ENCODE assay signal across 8 cellular contexts in the genomic region with DNA sequence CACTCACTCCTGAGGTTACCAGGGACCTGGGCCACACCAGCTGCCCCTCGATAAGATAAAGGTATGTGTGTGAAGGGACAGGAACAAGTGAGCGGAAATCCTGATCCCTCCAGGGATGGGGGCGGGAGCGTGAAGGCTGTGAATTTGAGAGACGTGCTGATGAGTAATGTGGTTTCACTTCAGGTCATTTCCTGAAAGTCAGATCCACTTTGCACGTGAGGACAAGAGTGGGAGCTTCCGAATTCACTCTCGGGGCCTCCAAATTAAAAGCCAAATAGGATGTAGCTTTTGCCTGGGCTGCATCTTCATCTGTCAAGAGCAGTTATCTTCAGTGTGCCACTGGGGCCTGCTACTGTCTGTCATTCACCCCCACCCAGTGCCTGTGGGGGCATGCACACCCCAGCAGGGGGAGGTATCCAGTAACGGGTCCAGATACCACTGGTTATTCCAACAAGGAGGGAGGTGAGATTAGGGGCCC.
DNase-seq lines count a peak whose midpoint lies in the region; ATAC-seq, FAIRE-seq and TF ChIP-seq lines count a peak whose summit lies in the region.

No MANE protein-coding gene starts in this region.

- no TSS peak for BruUV-seq in OCI-LY7 (replicated peaks; lab: Mats Ljungman, UMichigan)

- no peaks in the 10 kb centered on the region for H4K20me1 ChIP-seq in OCI-LY7 (ENCODE audit: insufficient read depth, low read length)

- no peaks in the 10 kb centered on the region for H3K27me3 ChIP-seq in bronchial epithelial cell (ENCODE audit: control insufficient read depth, insufficient read depth, low read length)
- no peaks in the 10 kb centered on the region for H3K27me3 ChIP-seq in effector memory CD4-positive, alpha-beta T cell (replicated peaks; ENCODE audit: control insufficient read depth, insufficient read depth, low read length, poor library complexity, severe bottlenecking)

- TF ChIP-seq CTCF in GM12874 (IDR thresholded peaks at IDR 0.05; ENCODE audit: insufficient read depth, low read depth, low read length) (peak; percentile 29), OCI-LY7 (conservative IDR thresholded peaks at IDR 0.05; ENCODE audit: low read length) (no peak), bronchial epithelial cell (IDR thresholded peaks at IDR 0.05; ENCODE audit: insufficient read depth, low read length, severe bottlenecking) (no peak)

- intact Hi-C loops in OCI-LY7 (cut with micrococcal nuclease; ENCODE audit: unreplicated experiment) = no loop called here

- H3K36me3 ChIP-seq in OCI-LY7 (ENCODE audit: insufficient read depth, low read length) = no peaks in the 10 kb centered on the region
- H3K36me3 ChIP-seq in bronchial epithelial cell (ENCODE audit: control insufficient read depth, insufficient read depth, low read length) = no peaks in the 10 kb centered on the region
- no peaks in the 10 kb centered on the region for H3K36me3 ChIP-seq in effector memory CD4-positive, alpha-beta T cell (ENCODE audit: control insufficient read depth, insufficient read depth, low read length)

- ATAC-seq in HG02885 (IDR thresholded peaks at IDR 0.05; ENCODE audit: poor library complexity, unreplicated experiment) = no peak
- ATAC-seq in GM19397 (IDR thresholded peaks at IDR 0.05; ENCODE audit: unreplicated experiment) = no peak

- DNase-seq in OCI-LY7 (ENCODE audit: low spot score) (peak; percentile 4), bronchial epithelial cell (ENCODE audit: low read depth) (peak; percentile 84), KG1 (lab: John Stamatoyannopoulos, UW) (no peak)
- DNase-seq in stimulated activated CD4-positive, alpha-beta T cell treated with anti-CD3 and anti-CD28 coated beads, Interleukin-1b, Interleukin-23, amount 100 ng/mL, for 24 hours (ENCODE audit: low read depth in 4 of 4, low spot score in 1 of 4) = peak; percentile 10 to 65 (median 22)
- no peak for DNase-seq in effector memory CD4-positive, alpha-beta T cell

- no peaks in the 10 kb centered on the region for H3K9me3 ChIP-seq in OCI-LY7 (ENCODE audit: low read length)
- no peaks in the 10 kb centered on the region for H3K9me3 ChIP-seq in effector memory CD4-positive, alpha-beta T cell (ENCODE audit: control insufficient read depth, low read length)

- H3K4me1 ChIP-seq in OCI-LY7 (ENCODE audit: insufficient read depth, low read length, poor library complexity, severe bottlenecking) = no peaks in the 10 kb centered on the region
- no peaks in the 10 kb centered on the region for H3K4me1 ChIP-seq in effector memory CD4-positive, alpha-beta T cell (ENCODE audit: control insufficient read depth, insufficient read depth, low read length, poor library complexity, severe bottlenecking)

- H3K9me2 ChIP-seq in OCI-LY7 (ENCODE audit: insufficient read depth, low read length) = no peaks in the 10 kb centered on the region

- no peak overlapping the region for H3K4me3 ChIP-seq in OCI-LY7 (ENCODE audit: low read depth, low read length, poor library complexity, severe bottlenecking)
- no peak overlapping the region for H3K4me3 ChIP-seq in bronchial epithelial cell (ENCODE audit: low read depth, low read length)
- H3K4me3 ChIP-seq in effector memory CD4-positive, alpha-beta T cell (ENCODE audit: insufficient read depth, low read depth, low read length, poor library complexity, severe bottlenecking) = no peak overlapping the region

- H3K79me2 ChIP-seq in OCI-LY7 (ENCODE audit: insufficient read depth, low read depth, low read length) = no peaks in the 10 kb centered on the region

- H3K4me2 ChIP-seq in OCI-LY7 (ENCODE audit: low read length) = no peak overlapping the region

- H2AFZ ChIP-seq in OCI-LY7 (ENCODE audit: low read length) = no peak overlapping the region

- FAIRE-seq in bronchial epithelial cell (lab: Jason Lieb, UNC) = no peak

- no peak overlapping the region for H3K27ac ChIP-seq in OCI-LY7 (ENCODE audit: low read depth, low read length, poor library complexity, severe bottlenecking)
- no peak overlapping the region for H3K27ac ChIP-seq in effector memory CD4-positive, alpha-beta T cell (ENCODE audit: insufficient read depth, low read length, poor library complexity, severe bottlenecking)

- POLR2A ChIA-PET in OCI-LY7 (lab: Charles Lee) = no interaction called here

- CTCF ChIA-PET in OCI-LY7 (lab: Charles Lee; ENCODE audit: unreplicated experiment) = no interaction called here

Comparison
In these comparisons a context has a peak if more than half of its experiments do, and no peak if none do; other contexts are left out.
1. DNase-seq: peak in OCI-LY7 (single experiment), bronchial epithelial cell (single experiment) and stimulated activated CD4-positive, alpha-beta T cell treated with anti-CD3 and anti-CD28 coated beads, Interleukin-1b, Interleukin-23, amount 100 ng/mL, for 24 hours (4 of 4); none in KG1 (single experiment) and effector memory CD4-positive, alpha-beta T cell (0 of 3).